In genomic region chr1:8902765-8903164, GRCh38 we compare ENCODE assay signal across 13 cellular contexts. TPM values are rescaled to one million over a fixed set of nuclear protein-coding genes. Genes with fewer than 3 reads are reported as not detected.
DNase-seq lines count a peak whose midpoint lies in the region; ATAC-seq and TF ChIP-seq lines count a peak whose summit lies in the region.
"Had no signal": no experiment of that assay in that cellular context is flagged by ENCODE, and none has a peak within 500 bp of the region (broad histone marks: within the 10 kb centered on the region; RNA-seq: fewer than 3 reads in every experiment).

No MANE protein-coding gene starts in this region.

- H2BK5ac ChIP-seq in mesenchymal stem cell (ENCODE audit: low read depth, low read length, poor library complexity, severe bottlenecking), result no peak overlapping the region

- H2BK15ac ChIP-seq in mesenchymal stem cell (ENCODE audit: low read depth, poor library complexity, severe bottlenecking), result peak overlapping the region; percentile 41

- H3K9ac ChIP-seq in mesenchymal stem cell (ENCODE audit: low read length), result no peak overlapping the region
- no peak overlapping the region for H3K9ac ChIP-seq in Karpas-422 (ENCODE audit: low read length)

- 96% methylated on average over 3 of the region's 5 CpGs for whole genome bisulfite sequencing in mesenchymal stem cell

- no peak overlapping the region for H4K8ac ChIP-seq in mesenchymal stem cell (ENCODE audit: low read length)

- peaks cover 18% of the 10 kb centered on the region for H3K4me1 ChIP-seq in mesenchymal stem cell (ENCODE audit: control insufficient read depth, insufficient read depth, low read depth, low read length)
- no peaks in the 10 kb centered on the region for H3K4me1 ChIP-seq in Karpas-422 (ENCODE audit: low read length)

- no peaks in the 10 kb centered on the region for H3K27me3 ChIP-seq in mesenchymal stem cell (ENCODE audit: control insufficient read depth in 1 of 2, insufficient read depth in 1 of 2, low read length in 2 of 2)
- no peaks in the 10 kb centered on the region for H3K27me3 ChIP-seq in Karpas-422 (ENCODE audit: low read length)

- H2BK120ac ChIP-seq in mesenchymal stem cell (ENCODE audit: low read depth, low read length), result no peak overlapping the region

- H3K36me3 ChIP-seq in KOPT-K1 (ENCODE audit: insufficient read depth, low read length), result no peaks in the 10 kb centered on the region
- no peaks in the 10 kb centered on the region for H3K36me3 ChIP-seq in mesenchymal stem cell (ENCODE audit: control insufficient read depth in 1 of 2, insufficient read depth in 2 of 2, low read depth in 1 of 2, low read length in 2 of 2)
- no peaks in the 10 kb centered on the region for H3K36me3 ChIP-seq in Karpas-422 (ENCODE audit: insufficient read depth, low read length)

- no peaks in the 10 kb centered on the region for H4K20me1 ChIP-seq in Karpas-422 (ENCODE audit: insufficient read depth, low read depth, low read length)

- H3K4me2 ChIP-seq in mesenchymal stem cell (ENCODE audit: low read length, poor library complexity, severe bottlenecking) (no peak overlapping the region), Karpas-422 (ENCODE audit: low read depth, low read length, poor library complexity, severe bottlenecking) (no peak overlapping the region)

- no peak overlapping the region for H3K18ac ChIP-seq in mesenchymal stem cell (ENCODE audit: low read depth in 1 of 2, low read length in 2 of 2)

- H3K23ac ChIP-seq in mesenchymal stem cell (ENCODE audit: low read length in 2 of 2), result no peak overlapping the region

- H3K4me3 ChIP-seq in astrocyte of the spinal cord (ENCODE audit: low read depth, low read length) (no peak overlapping the region), mesenchymal stem cell (ENCODE audit: insufficient read depth in 1 of 2, low read depth in 1 of 2, low read length in 2 of 2) (no peak overlapping the region), Karpas-422 (ENCODE audit: low read length) (no peak overlapping the region)

- in situ Hi-C loops in astrocyte of the spinal cord (cut with HindIII; ENCODE audit: low sequenced_read_pairs), result no loop called here

- H3K9me3 ChIP-seq in KOPT-K1 (ENCODE audit: insufficient read depth, low read length, poor library complexity, severe bottlenecking) (peaks cover 12% of the 10 kb centered on the region), mesenchymal stem cell (ENCODE audit: control insufficient read depth, low read length) (peaks cover 4% of the 10 kb centered on the region), Karpas-422 (ENCODE audit: low read length) (no peaks in the 10 kb centered on the region; the same call in 1 of the 2 replicates)

- no peaks in the 10 kb centered on the region for H3K9me2 ChIP-seq in Karpas-422 (replicated peaks; ENCODE audit: insufficient read depth, low read length)

- no peak overlapping the region for H3K14ac ChIP-seq in mesenchymal stem cell (ENCODE audit: low read length in 2 of 2)

- H3K27ac ChIP-seq in KOPT-K1 (ENCODE audit: low read depth, low read length, poor library complexity, severe bottlenecking) (peak overlapping the region; percentile 20), mesenchymal stem cell (ENCODE audit: low read length, poor library complexity, severe bottlenecking) (peak overlapping the region; percentile 82), Karpas-422 (ENCODE audit: low read length) (no peak overlapping the region)

- peak; percentile 24 for TF ChIP-seq CTCF in astrocyte of the spinal cord (IDR thresholded peaks at IDR 0.05; ENCODE audit: low read depth, low read length)

- DNase-seq in AG20443 (ENCODE audit: low spot score) (peak; percentile 28), astrocyte of the spinal cord (ENCODE audit: low read depth, low spot score) (peak; percentile 28), mesenchymal stem cell (no peak), CD1c-positive myeloid dendritic cell (ENCODE audit: extremely low spot score) (no peak), Karpas-422 (no peak), islet precursor cell (no peak)
- DNase-seq: central memory CD4-positive, alpha-beta T cell; natural killer cell; NCI-H2029; stimulated activated naive CD4-positive, alpha-beta T cell had no signal

- H3K79me1 ChIP-seq in mesenchymal stem cell (replicated peaks; ENCODE audit: low read length, poor library complexity, severe bottlenecking), result no peaks in the 10 kb centered on the region

- no peaks in the 10 kb centered on the region for H3K79me2 ChIP-seq in Karpas-422 (ENCODE audit: low read length)

- peak overlapping the region; percentile 99 for H2AK5ac ChIP-seq in mesenchymal stem cell (ENCODE audit: low read length, severe bottlenecking)

- H2BK12ac ChIP-seq in mesenchymal stem cell (ENCODE audit: low read length in 2 of 2), result peak overlapping the region in 1 of 2 experiments; percentile 49

- no peak overlapping the region for H3K4ac ChIP-seq in mesenchymal stem cell (ENCODE audit: low read depth in 1 of 2, low read length in 2 of 2)

- H4K91ac ChIP-seq in mesenchymal stem cell (ENCODE audit: low read length), result no peak overlapping the region

- ATAC-seq in GM21529 (IDR thresholded peaks at IDR 0.05; ENCODE audit: unreplicated experiment), result no peak
- ATAC-seq: activated CD4-positive, CD25-positive, alpha-beta regulatory T cell treated with anti-CD3 and anti-CD28 coated beads, Interleukin-2, amount 50 U/mL, for 24 hours; natural killer cell had no signal

- H2AFZ ChIP-seq in mesenchymal stem cell (ENCODE audit: low read depth, low read length), result no peak overlapping the region
- H2AFZ ChIP-seq in Karpas-422 (ENCODE audit: low read length), result no peak overlapping the region

RNA-seq across cellular contexts. Expression of gene ENO1, which starts 24.3 kb away (rescaled TPM):
- 762 TPM for polyA plus RNA-seq in mesenchymal stem cell (2013, experiment 1 of 2)
- polyA plus RNA-seq in mesenchymal stem cell (2013, experiment 2 of 2), result 753 TPM
- total RNA-seq in Karpas-422 (2014; rRNA removed; shearing (Covaris generic); ENCODE audit: low replicate concordance), result 1,044 and 1,347 TPM in 2 replicates

RNA-seq across cellular contexts. Expression of gene CA6, which starts 42.9 kb away (rescaled TPM):
- polyA plus RNA-seq in mesenchymal stem cell (2013, experiment 1 of 2), result not detected
- polyA plus RNA-seq in mesenchymal stem cell (2013, experiment 2 of 2), result not detected
- total RNA-seq in Karpas-422 (2014; rRNA removed; shearing (Covaris generic); ENCODE audit: low replicate concordance), result not detected in 2 replicates
- total RNA-seq: natural killer cell had no signal

Comparison
In these comparisons a context has a peak if more than half of its experiments do, and no peak if none do; other contexts are left out.
1. DNase-seq: peak in AG20443 (single experiment) and astrocyte of the spinal cord (single experiment); none in mesenchymal stem cell (single experiment), CD1c-positive myeloid dendritic cell (single experiment), Karpas-422 (single experiment) and islet precursor cell (single experiment).